In the genomic region with DNA sequence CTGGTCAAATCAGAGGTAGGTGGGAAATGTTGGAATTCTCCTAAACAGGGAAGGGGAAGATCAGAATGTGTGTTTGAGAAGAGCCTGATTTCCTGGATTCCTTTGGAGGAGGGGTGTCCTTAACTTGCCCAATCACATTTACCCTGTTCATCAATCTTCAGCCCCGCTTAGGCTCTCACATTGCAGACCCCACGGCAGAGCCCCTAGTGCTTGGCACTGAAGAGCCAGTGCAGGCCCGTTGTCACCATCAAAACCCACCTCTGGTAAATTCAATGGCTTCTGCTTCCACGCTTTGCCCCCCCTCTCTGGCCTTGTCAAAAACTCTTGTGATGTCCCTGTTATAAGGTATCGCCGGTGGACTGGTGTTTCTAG, we compare ENCODE assay signal across 2 cellular contexts.
TF ChIP-seq lines count a peak whose summit lies in the region.

No MANE protein-coding gene starts in this region.

TF ChIP-seq in SK-N-SH, 30 proteins besides CTCF, POLR2A, EP300 and RAD21 (continued from another document):
- TF ChIP-seq, protein P1, sequence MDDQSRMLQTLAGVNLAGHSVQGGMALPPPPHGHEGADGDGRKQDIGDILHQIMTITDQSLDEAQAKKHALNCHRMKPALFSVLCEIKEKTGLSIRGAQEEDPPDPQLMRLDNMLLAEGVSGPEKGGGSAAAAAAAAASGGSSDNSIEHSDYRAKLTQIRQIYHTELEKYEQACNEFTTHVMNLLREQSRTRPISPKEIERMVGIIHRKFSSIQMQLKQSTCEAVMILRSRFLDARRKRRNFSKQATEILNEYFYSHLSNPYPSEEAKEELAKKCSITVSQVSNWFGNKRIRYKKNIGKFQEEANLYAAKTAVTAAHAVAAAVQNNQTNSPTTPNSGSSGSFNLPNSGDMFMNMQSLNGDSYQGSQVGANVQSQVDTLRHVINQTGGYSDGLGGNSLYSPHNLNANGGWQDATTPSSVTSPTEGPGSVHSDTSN (IDR thresholded peaks at IDR 0.05), result no peak
- TF ChIP-seq RCOR1 (IDR thresholded peaks at IDR 0.05; ENCODE audit: low read length) (no peak), RXRA (IDR thresholded peaks at IDR 0.05; ENCODE audit: borderline replicate concordance, low read depth) (no peak), YY1 (IDR thresholded peaks at IDR 0.05; ENCODE audit: low read depth) (no peak), TAF1 (IDR thresholded peaks at IDR 0.05; ENCODE audit: borderline replicate concordance, low read depth, low read length) (no peak), SMC3 (IDR thresholded peaks at IDR 0.05; ENCODE audit: low read depth, low read length) (no peak), ELF1 (IDR thresholded peaks at IDR 0.05) (no peak), NRF1 (IDR thresholded peaks at IDR 0.05; ENCODE audit: low read depth, low read length) (no peak), CHD2 (IDR thresholded peaks at IDR 0.05; ENCODE audit: low read length, partially characterized antibody) (no peak)
- TF ChIP-seq, protein P2, sequence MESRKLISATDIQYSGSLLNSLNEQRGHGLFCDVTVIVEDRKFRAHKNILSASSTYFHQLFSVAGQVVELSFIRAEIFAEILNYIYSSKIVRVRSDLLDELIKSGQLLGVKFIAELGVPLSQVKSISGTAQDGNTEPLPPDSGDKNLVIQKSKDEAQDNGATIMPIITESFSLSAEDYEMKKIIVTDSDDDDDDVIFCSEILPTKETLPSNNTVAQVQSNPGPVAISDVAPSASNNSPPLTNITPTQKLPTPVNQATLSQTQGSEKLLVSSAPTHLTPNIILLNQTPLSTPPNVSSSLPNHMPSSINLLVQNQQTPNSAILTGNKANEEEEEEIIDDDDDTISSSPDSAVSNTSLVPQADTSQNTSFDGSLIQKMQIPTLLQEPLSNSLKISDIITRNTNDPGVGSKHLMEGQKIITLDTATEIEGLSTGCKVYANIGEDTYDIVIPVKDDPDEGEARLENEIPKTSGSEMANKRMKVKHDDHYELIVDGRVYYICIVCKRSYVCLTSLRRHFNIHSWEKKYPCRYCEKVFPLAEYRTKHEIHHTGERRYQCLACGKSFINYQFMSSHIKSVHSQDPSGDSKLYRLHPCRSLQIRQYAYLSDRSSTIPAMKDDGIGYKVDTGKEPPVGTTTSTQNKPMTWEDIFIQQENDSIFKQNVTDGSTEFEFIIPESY (IDR thresholded peaks at IDR 0.05; ENCODE audit: borderline replicate concordance, low read depth), result no peak
TF ChIP-seq in SK-N-SH: peak in this region for 0.

TF ChIP-seq in SK-N-SH treated with all-trans-retinoic acid at 6 μM for 48 hours, 23 proteins besides CTCF, POLR2A, EP300 and RAD21 (continued from another document):
- TF ChIP-seq, protein P3, sequence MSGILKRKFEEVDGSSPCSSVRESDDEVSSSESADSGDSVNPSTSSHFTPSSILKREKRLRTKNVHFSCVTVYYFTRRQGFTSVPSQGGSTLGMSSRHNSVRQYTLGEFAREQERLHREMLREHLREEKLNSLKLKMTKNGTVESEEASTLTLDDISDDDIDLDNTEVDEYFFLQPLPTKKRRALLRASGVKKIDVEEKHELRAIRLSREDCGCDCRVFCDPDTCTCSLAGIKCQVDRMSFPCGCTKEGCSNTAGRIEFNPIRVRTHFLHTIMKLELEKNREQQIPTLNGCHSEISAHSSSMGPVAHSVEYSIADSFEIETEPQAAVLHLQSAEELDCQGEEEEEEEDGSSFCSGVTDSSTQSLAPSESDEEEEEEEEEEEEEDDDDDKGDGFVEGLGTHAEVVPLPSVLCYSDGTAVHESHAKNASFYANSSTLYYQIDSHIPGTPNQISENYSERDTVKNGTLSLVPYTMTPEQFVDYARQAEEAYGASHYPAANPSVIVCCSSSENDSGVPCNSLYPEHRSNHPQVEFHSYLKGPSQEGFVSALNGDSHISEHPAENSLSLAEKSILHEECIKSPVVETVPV (CRISPR knock-in tag; IDR thresholded peaks at IDR 0.05), result no peak
- TF ChIP-seq ZFP3 (CRISPR knock-in tag; IDR thresholded peaks at IDR 0.05) (no peak), ISL1 (CRISPR knock-in tag; IDR thresholded peaks at IDR 0.05) (no peak), SNAI2 (CRISPR knock-in tag; IDR thresholded peaks at IDR 0.05) (no peak), CSDC2 (CRISPR knock-in tag; IDR thresholded peaks at IDR 0.05) (no peak), ZNF8 (CRISPR knock-in tag; IDR thresholded peaks at IDR 0.05) (no peak), ZC3H10 (CRISPR knock-in tag; IDR thresholded peaks at IDR 0.05) (no peak), OSR1 (CRISPR knock-in tag; IDR thresholded peaks at IDR 0.05) (no peak), TCF4 (CRISPR knock-in tag; IDR thresholded peaks at IDR 0.05; ENCODE audit: borderline replicate concordance) (no peak), PPARA (CRISPR knock-in tag; IDR thresholded peaks at IDR 0.05; ENCODE audit: borderline replicate concordance) (no peak), ARNTL (CRISPR knock-in tag; IDR thresholded peaks at IDR 0.05; ENCODE audit: borderline replicate concordance, low read depth) (no peak)
- TF ChIP-seq, protein P4, sequence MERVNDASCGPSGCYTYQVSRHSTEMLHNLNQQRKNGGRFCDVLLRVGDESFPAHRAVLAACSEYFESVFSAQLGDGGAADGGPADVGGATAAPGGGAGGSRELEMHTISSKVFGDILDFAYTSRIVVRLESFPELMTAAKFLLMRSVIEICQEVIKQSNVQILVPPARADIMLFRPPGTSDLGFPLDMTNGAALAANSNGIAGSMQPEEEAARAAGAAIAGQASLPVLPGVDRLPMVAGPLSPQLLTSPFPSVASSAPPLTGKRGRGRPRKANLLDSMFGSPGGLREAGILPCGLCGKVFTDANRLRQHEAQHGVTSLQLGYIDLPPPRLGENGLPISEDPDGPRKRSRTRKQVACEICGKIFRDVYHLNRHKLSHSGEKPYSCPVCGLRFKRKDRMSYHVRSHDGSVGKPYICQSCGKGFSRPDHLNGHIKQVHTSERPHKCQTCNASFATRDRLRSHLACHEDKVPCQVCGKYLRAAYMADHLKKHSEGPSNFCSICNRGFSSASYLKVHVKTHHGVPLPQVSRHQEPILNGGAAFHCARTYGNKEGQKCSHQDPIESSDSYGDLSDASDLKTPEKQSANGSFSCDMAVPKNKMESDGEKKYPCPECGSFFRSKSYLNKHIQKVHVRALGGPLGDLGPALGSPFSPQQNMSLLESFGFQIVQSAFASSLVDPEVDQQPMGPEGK (CRISPR knock-in tag; IDR thresholded peaks at IDR 0.05; ENCODE audit: borderline replicate concordance), result no peak
- TF ChIP-seq, protein P5, sequence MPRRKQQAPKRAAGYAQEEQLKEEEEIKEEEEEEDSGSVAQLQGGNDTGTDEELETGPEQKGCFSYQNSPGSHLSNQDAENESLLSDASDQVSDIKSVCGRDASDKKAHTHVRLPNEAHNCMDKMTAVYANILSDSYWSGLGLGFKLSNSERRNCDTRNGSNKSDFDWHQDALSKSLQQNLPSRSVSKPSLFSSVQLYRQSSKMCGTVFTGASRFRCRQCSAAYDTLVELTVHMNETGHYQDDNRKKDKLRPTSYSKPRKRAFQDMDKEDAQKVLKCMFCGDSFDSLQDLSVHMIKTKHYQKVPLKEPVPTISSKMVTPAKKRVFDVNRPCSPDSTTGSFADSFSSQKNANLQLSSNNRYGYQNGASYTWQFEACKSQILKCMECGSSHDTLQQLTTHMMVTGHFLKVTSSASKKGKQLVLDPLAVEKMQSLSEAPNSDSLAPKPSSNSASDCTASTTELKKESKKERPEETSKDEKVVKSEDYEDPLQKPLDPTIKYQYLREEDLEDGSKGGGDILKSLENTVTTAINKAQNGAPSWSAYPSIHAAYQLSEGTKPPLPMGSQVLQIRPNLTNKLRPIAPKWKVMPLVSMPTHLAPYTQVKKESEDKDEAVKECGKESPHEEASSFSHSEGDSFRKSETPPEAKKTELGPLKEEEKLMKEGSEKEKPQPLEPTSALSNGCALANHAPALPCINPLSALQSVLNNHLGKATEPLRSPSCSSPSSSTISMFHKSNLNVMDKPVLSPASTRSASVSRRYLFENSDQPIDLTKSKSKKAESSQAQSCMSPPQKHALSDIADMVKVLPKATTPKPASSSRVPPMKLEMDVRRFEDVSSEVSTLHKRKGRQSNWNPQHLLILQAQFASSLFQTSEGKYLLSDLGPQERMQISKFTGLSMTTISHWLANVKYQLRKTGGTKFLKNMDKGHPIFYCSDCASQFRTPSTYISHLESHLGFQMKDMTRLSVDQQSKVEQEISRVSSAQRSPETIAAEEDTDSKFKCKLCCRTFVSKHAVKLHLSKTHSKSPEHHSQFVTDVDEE (CRISPR knock-in tag; IDR thresholded peaks at IDR 0.05), result no peak
